ENCODE assay signal across 8 cellular contexts in genomic region chr15:101489633-101490407, GRCh38. TPM values are rescaled to one million over a fixed set of nuclear protein-coding genes. Genes with fewer than 3 reads are reported as not detected.
DNase-seq lines count a peak whose midpoint lies in the region; ATAC-seq, FAIRE-seq and TF ChIP-seq lines count a peak whose summit lies in the region.

Gene PCSK6, minus strand, starts transcription at chr15:101489707. Its CDS starts 37 bp downstream, at chr15:101489670.

- H3K27ac ChIP-seq in HCT116 (ENCODE audit: low read depth, low read length) (peak within 1 kb of the TSS; percentile 52; the same call in 1 of the 2 replicates), transverse colon (peak within 1 kb of the TSS in 3 of 4 donors; percentile 46 to 58 (median 55)), SJCRH30 (no peak within 1 kb of the TSS)

- TF ChIP-seq POLR2A in HCT116 (IDR thresholded peaks at IDR 0.05; ENCODE audit: borderline replicate concordance, extremely low read depth, insufficient read depth, insufficient read length): no peak
- no peak for TF ChIP-seq POLR2A in lower leg skin (IDR thresholded peaks at IDR 0.05)
- no peak for TF ChIP-seq POLR2A in transverse colon (IDR thresholded peaks at IDR 0.05)

- H3K9me3 ChIP-seq in HCT116 (ENCODE audit: control insufficient read depth in 1 of 2, insufficient read depth in 1 of 2, low read depth in 1 of 2, low read length in 2 of 2): no peaks in the 10 kb centered on the region; a peak in 1 of 4 replicates
- no peaks in the 10 kb centered on the region for H3K9me3 ChIP-seq in transverse colon
- no peaks in the 10 kb centered on the region for H3K9me3 ChIP-seq in SJCRH30 (replicated peaks)

- POLR2A ChIA-PET in HCT116 (lab: Charles Lee): no interaction called here

- intact Hi-C loops in HCT116 (cut with micrococcal nuclease) (loop anchor here (5.0 kb wide), 1 partner anchor 152 kb away; no protein-coding TSS in a partner anchor), lower leg skin (cut with DNase I; ENCODE audit: low total_unique reads) (no loop called here), transverse colon (cut with DNase I; ENCODE audit: low total_unique reads) (no loop called here)

- H3K36me3 ChIP-seq in HCT116 (ENCODE audit: control insufficient read depth in 1 of 2, insufficient read depth in 2 of 2, low read length in 2 of 2) (no peaks in the 10 kb centered on the region; a peak in 1 of 4 replicates), bronchial epithelial cell (ENCODE audit: control insufficient read depth, insufficient read depth, low read length) (no peaks in the 10 kb centered on the region), transverse colon (no peaks in the 10 kb centered on the region), SJCRH30 (no peaks in the 10 kb centered on the region)

- TF ChIP-seq CTCF in HCT116 (IDR thresholded peaks at IDR 0.05 in 2 of 3, conservative IDR thresholded peaks at IDR 0.05 in 1 of 3; ENCODE audit: borderline replicate concordance in 1 of 3, insufficient read depth in 1 of 3, low read depth in 2 of 3, low read length in 2 of 3) (no peak), bronchial epithelial cell (IDR thresholded peaks at IDR 0.05; ENCODE audit: insufficient read depth, low read length, severe bottlenecking) (no peak), lower leg skin (IDR thresholded peaks at IDR 0.05) (no peak), transverse colon (IDR thresholded peaks at IDR 0.05) (no peak)

- 57% methylated on average over 32 of the region's 103 CpGs; no CpG with 5 or more reads in 1 of the 2 donors for WGBS in lower leg skin, 2 donors
- 73% methylated on average over 31 of the region's 103 CpGs; no CpG with 5 or more reads in 1 of the 2 donors for WGBS in transverse colon (ENCODE audit: low coverage in 1 of 2), 2 donors

- H3K4me1 ChIP-seq in HCT116 (ENCODE audit: control insufficient read depth in 1 of 2, insufficient read depth in 2 of 2, low read length in 2 of 2): peaks cover 6 to 25% of the 10 kb centered on the region in 2 experiments; a peak in 3 of 4 replicates
- H3K4me1 ChIP-seq in transverse colon: peaks cover 0 to 10% (median 7%) of the 10 kb centered on the region in 4 donors
- no peaks in the 10 kb centered on the region for H3K4me1 ChIP-seq in SJCRH30

- no peak for TF ChIP-seq EP300 in transverse colon (IDR thresholded peaks at IDR 0.05; ENCODE audit: low read depth)

- H3K9me2 ChIP-seq in HCT116 (ENCODE audit: insufficient read depth): no peaks in the 10 kb centered on the region

- H3K79me2 ChIP-seq in HCT116 (ENCODE audit: insufficient read depth, low read length): peaks cover 7% of the 10 kb centered on the region; the same call in 1 of the 2 replicates

- TF ChIP-seq RAD21 in HCT116 (IDR thresholded peaks at IDR 0.05; ENCODE audit: low read depth): no peak

- CTCF ChIA-PET in HCT116 (lab: Charles Lee): no interaction called here

- H3K27me3 ChIP-seq in HCT116 (ENCODE audit: insufficient read depth, low read length) (no peaks in the 10 kb centered on the region), bronchial epithelial cell (ENCODE audit: control insufficient read depth, insufficient read depth, low read length) (peaks cover 14% of the 10 kb centered on the region), transverse colon (peaks cover 16% of the 10 kb centered on the region), SJCRH30 (no peaks in the 10 kb centered on the region; the same call in 1 of the 2 replicates)

- BruUV-seq in HCT116 (replicated peaks; lab: Mats Ljungman, UMichigan): no TSS peak

- in situ Hi-C loops in transverse colon (cut with MboI; ENCODE audit: low pct_ligation_motif_present in 1 of 4, low pct_unique_long_range_greater_than_20kb in 1 of 4, low sequenced_read_pairs in 3 of 4): loop anchor here in 1 of 4 donors (25.0 kb wide), 1 partner anchor 178 kb away; no protein-coding TSS in a partner anchor

- peak within 1 kb of the TSS; percentile 90 for H3K4me2 ChIP-seq in HCT116 (ENCODE audit: low read length)

- FAIRE-seq in bronchial epithelial cell (lab: Jason Lieb, UNC): no peak

- H3K9ac ChIP-seq in HCT116 (ENCODE audit: low read length): peak within 1 kb of the TSS; percentile 59

- ATAC-seq in HCT116: peak; percentile 63

- H4K20me1 ChIP-seq in HCT116 (ENCODE audit: insufficient read depth): no peaks in the 10 kb centered on the region

- peak within 1 kb of the TSS; percentile 55 to 63 for H3K4me3 ChIP-seq in HCT116 (replicated peaks in 1 of 2; ENCODE audit: low read depth in 1 of 2, low read length in 2 of 2)
- peak within 1 kb of the TSS; percentile 25 for H3K4me3 ChIP-seq in bronchial epithelial cell (ENCODE audit: low read depth, low read length)
- no peak within 1 kb of the TSS for H3K4me3 ChIP-seq in lower leg skin (ENCODE audit: low read depth, poor library complexity, severe bottlenecking)
- peak within 1 kb of the TSS; percentile 36 to 60 (median 47) for H3K4me3 ChIP-seq in transverse colon
- H3K4me3 ChIP-seq in SJCRH30: no peak within 1 kb of the TSS

- peak; percentile 31 for DNase-seq in AG08395 (ENCODE audit: low spot score)
- DNase-seq in HCT116 (ENCODE audit: low read depth, low spot score): no peak
- DNase-seq in bronchial epithelial cell (ENCODE audit: low read depth): no peak
- DNase-seq in lower leg skin (ENCODE audit: low spot score in 2 of 2): peak in 1 of 2 donors; percentile 83
- DNase-seq in transverse colon: peak; percentile 57
- DNase-seq in SHP77 treated with DMSO at 0.1 percent for 48 hours (lab: John Stamatoyannopoulos, UW): no peak
- no peak for DNase-seq in activated effector memory CD4-positive, alpha-beta T cell treated with Interleukin-2 at 50 U/mL for 16 hours
- no peak for DNase-seq in SJCRH30

- RAD21 ChIA-PET in HCT116 (lab: Charles Lee; ENCODE audit: low non-redundant PET in 1 of 2, low total read pairs in 2 of 2, uncharacterized antibody in 2 of 2, unreplicated experiment in 2 of 2): no interaction called here

- no peak within 1 kb of the TSS for H2AFZ ChIP-seq in HCT116 (ENCODE audit: low read depth, low read length, poor library complexity, severe bottlenecking)

TF ChIP-seq in HCT116, 20 proteins besides CTCF, POLR2A, EP300 and RAD21:
- TF ChIP-seq POLR2AphosphoS5 (IDR thresholded peaks at IDR 0.05; ENCODE audit: low read depth, low read length) (no peak), ZFX (IDR thresholded peaks at IDR 0.05) (peak; percentile 73)

RNA-seq across cellular contexts. Expression of gene PCSK6, which starts in this region (rescaled TPM):
- 13.5 TPM for total RNA-seq in HCT116 (2021; ENCODE audit: unreplicated experiment)
- polyA plus RNA-seq in HCT116 (2012): 17.4 and 19.5 TPM in 2 replicates
- 6.8 and 12.3 TPM in 2 replicates for total RNA-seq in bronchial epithelial cell
- total RNA-seq in lower leg skin: 10 to 100 TPM; 20.1 to 45.4 (median 30.4) TPM
- 100 to 1,000 TPM in 1 of 4 donors, 10 to 100 TPM in 3; 20.3 to 119 (median 49.7) TPM for total RNA-seq in transverse colon
- total RNA-seq in SJCRH30 (2014; rRNA removed; shearing (Covaris generic)): 0.13 and 0.36 TPM in 2 replicates

Comparison
In these comparisons a context has a peak if more than half of its experiments do, and no peak if none do; other contexts are left out.
1. DNase-seq: peak in AG08395 (single experiment) and transverse colon (single experiment); none in HCT116 (single experiment), bronchial epithelial cell (single experiment), SHP77 treated with DMSO at 0.1 percent for 48 hours (single experiment), activated effector memory CD4-positive, alpha-beta T cell treated with Interleukin-2 at 50 U/mL for 16 hours (single experiment) and SJCRH30 (0 of 2).
2. H3K4me3 ChIP-seq: peak in HCT116 (2 of 2), bronchial epithelial cell (single experiment) and transverse colon (4 of 4); none in lower leg skin (single experiment) and SJCRH30 (single experiment).